Comparison of ENCODE assay signal across 20 cellular contexts in genomic region chrX:39170432-39170831, GRCh38.
DNase-seq lines count a peak whose midpoint lies in the region; ATAC-seq, FAIRE-seq and TF ChIP-seq lines count a peak whose summit lies in the region.
"Had no signal": no experiment of that assay in that cellular context is flagged by ENCODE, and none has a peak within 500 bp of the region (broad histone marks: within the 10 kb centered on the region; RNA-seq: fewer than 3 reads in every experiment).

No MANE protein-coding gene starts in this region.

- FAIRE-seq in GM12878 (lab: Jason Lieb, UNC) = no peak
- FAIRE-seq: A204.1 had no signal

- H3K9ac ChIP-seq in GM12878 (ENCODE audit: control insufficient read depth, insufficient read depth, low read length) = no peak overlapping the region

- no peaks in the 10 kb centered on the region for H3K36me3 Mint-ChIP-seq in Calu3 (ENCODE audit: insufficient read depth, unreplicated experiment)
- H3K36me3 Mint-ChIP-seq: CD4-positive, CD25-positive, alpha-beta regulatory T cell; CD8-positive, alpha-beta memory T cell had no signal

- TF ChIP-seq RAD21 in GM12878 (IDR thresholded peaks at IDR 0.05; ENCODE audit: insufficient read depth, low read depth, low read length) = no peak

- TF ChIP-seq POLR2A in GM12878 (IDR thresholded peaks at IDR 0.05; ENCODE audit: low read depth, low read length) = no peak

- H3K9me3 Mint-ChIP-seq in Calu3 (ENCODE audit: low read depth, unreplicated experiment) = no peaks in the 10 kb centered on the region

- 0 out of 4 replicates have a peak, but pooled peaks of 1 of the 2 experiments have one; percentile 22 for TF ChIP-seq EP300 in GM12878 (IDR thresholded peaks at IDR 0.05; ENCODE audit: borderline replicate concordance in 1 of 2, control insufficient read depth in 1 of 2, low read depth in 2 of 2, low read length in 2 of 2)

- H3K4me2 ChIP-seq in GM12878 (ENCODE audit: control insufficient read depth, insufficient read depth) = no peak overlapping the region

- no peak overlapping the region for H2AFZ ChIP-seq in GM12878 (ENCODE audit: control insufficient read depth, low read depth, low read length)

- H3K36me3 ChIP-seq in GM12878 (ENCODE audit: control insufficient read depth in 2 of 2, insufficient read depth in 2 of 2, low read length in 1 of 2) = no peaks in the 10 kb centered on the region
- H3K36me3 ChIP-seq: BE2C had no signal

- H3K4me3 Mint-ChIP-seq in Calu3 (ENCODE audit: low read depth, unreplicated experiment) = no peak overlapping the region
- H3K4me3 Mint-ChIP-seq: CD4-positive, CD25-positive, alpha-beta regulatory T cell; CD8-positive, alpha-beta memory T cell; H9 had no signal

- in situ Hi-C loops in GM12878 (cut with MboI) = no loop called here

- H3K27me3 ChIP-seq in GM12878 (replicated peaks in 1 of 2; ENCODE audit: control insufficient read depth in 2 of 2, insufficient read depth in 2 of 2, low read length in 1 of 2) = no peaks in the 10 kb centered on the region
- H3K27me3 ChIP-seq: BE2C had no signal

- H3K27me3 Mint-ChIP-seq in Calu3 (ENCODE audit: unreplicated experiment) = peaks cover 10% of the 10 kb centered on the region

- H3K27ac Mint-ChIP-seq in Calu3 (ENCODE audit: unreplicated experiment) = no peak overlapping the region
- H3K27ac Mint-ChIP-seq: CD4-positive, CD25-positive, alpha-beta regulatory T cell; CD8-positive, alpha-beta memory T cell; H9 had no signal

- no peak overlapping the region; the same call in 1 of the 2 replicates for H3K27ac ChIP-seq in GM12878 (ENCODE audit: control insufficient read depth, insufficient read depth)

- POLR2A ChIA-PET in GM12878 (lab: Charles Lee) = interaction anchor here (0.9 to 2.3 kb wide), 3 partner anchors 10 to 67 kb away, joined by 3 to 15 read pairs (median 4); no protein-coding TSS in a partner anchor

- RAD21 ChIA-PET in GM12878 (lab: Charles Lee; ENCODE audit: unreplicated experiment) = interaction anchor here (1.4 to 3.8 kb wide), 5 partner anchors 8 to 70 kb away, joined by 3 to 28 read pairs (median 7); no protein-coding TSS in a partner anchor

- DNase-seq in GM12878 (ENCODE audit: low read depth, low spot score) (peak; percentile 45), posterior cingulate gyrus (no peak), COR-L47 (lab: John Stamatoyannopoulos, UW) (no peak), Calu3 (no peak)
- DNase-seq: ACHN; BE2C; C1 segment of cervical spinal cord; Caco-2; CD4-positive, CD25-positive, alpha-beta regulatory T cell; CD8-positive, alpha-beta memory T cell; DMS153; DMS79; GDM1; GOT3; H9; KG1 had no signal

- H3K79me2 ChIP-seq in GM12878 (ENCODE audit: control insufficient read depth, insufficient read depth, low read length) = no peaks in the 10 kb centered on the region

- H3K4me1 ChIP-seq in GM12878 (ENCODE audit: control insufficient read depth, insufficient read depth, low read length) = peaks cover 6% of the 10 kb centered on the region; the same call in 1 of the 2 replicates
- H3K4me1 ChIP-seq: BE2C, Caco-2 had no signal

- H3K9me3 ChIP-seq in GM12878 (replicated peaks; ENCODE audit: control insufficient read depth, insufficient read depth, low read length) = no peaks in the 10 kb centered on the region; the same call in 2 of the 3 replicates
- H3K9me3 ChIP-seq: BE2C, Caco-2 had no signal

- no peak for TF ChIP-seq CTCF in GM12878 (IDR thresholded peaks at IDR 0.05 in 2 of 3, conservative IDR thresholded peaks at IDR 0.05 in 1 of 3; ENCODE audit: control insufficient read depth in 2 of 3, extremely low read depth in 1 of 3, insufficient read depth in 1 of 3, low read depth in 3 of 3, low read length in 3 of 3)
- no peak for TF ChIP-seq CTCF in Calu3 (IDR thresholded peaks at IDR 0.05; ENCODE audit: unreplicated experiment)

- H3K4me1 Mint-ChIP-seq in Calu3 (ENCODE audit: low read depth, unreplicated experiment) = no peaks in the 10 kb centered on the region
- H3K4me1 Mint-ChIP-seq: H9 had no signal

- no peak overlapping the region for H3K4me3 ChIP-seq in GM12878

- intact Hi-C loops in GM12878 (cut with micrococcal nuclease; ENCODE audit: unreplicated experiment) = loop anchor here (1.0 kb wide), 1 partner anchor 26 kb away; no protein-coding TSS in a partner anchor
- intact Hi-C loops in posterior cingulate gyrus (cut with DNase I) = no loop called here
- intact Hi-C loops in Calu3 (cut with micrococcal nuclease; ENCODE audit: unreplicated experiment) = no loop called here

- H4K20me1 ChIP-seq in GM12878 (ENCODE audit: control insufficient read depth, insufficient read depth) = no peaks in the 10 kb centered on the region

- CTCF ChIA-PET in GM12878 (lab: Yijun Ruan, JAX) = interaction anchor here (0.6 to 1.8 kb wide), 11 partner anchors 9 to 514 kb away, joined by 3 to 12 read pairs (median 5); no protein-coding TSS in a partner anchor
- CTCF ChIA-PET in Calu3 (lab: Charles Lee) = no interaction called here

- SMC1A ChIA-PET in GM12878 (lab: Charles Lee; ENCODE audit: uncharacterized antibody, unreplicated experiment) = interaction anchor here (0.5 to 4.4 kb wide), 9 partner anchors 10 to 496 kb away, joined by 3 to 36 read pairs (median 4); no protein-coding TSS in a partner anchor

- WGBS in GM12878 (ENCODE audit: insufficient coverage, insufficient replicate concordance, low lambda C conversion rate, missing lambda C conversion rate) = 19% methylated on average over 3 of the region's 3 CpGs

- BruUV-seq in GM12878 (replicated peaks; lab: Mats Ljungman, UMichigan) (no TSS peak), Calu3 (replicated peaks; lab: Mats Ljungman, UMichigan) (no TSS peak)

- peak; percentile 49 for ATAC-seq in GM18511 (IDR thresholded peaks at IDR 0.05; ENCODE audit: unreplicated experiment)
- peak; percentile 42 for ATAC-seq in HG02852 (IDR thresholded peaks at IDR 0.05; ENCODE audit: unreplicated experiment)
- peak; percentile 62 for ATAC-seq in GM12878
- ATAC-seq in GM18868 (IDR thresholded peaks at IDR 0.05; ENCODE audit: unreplicated experiment) = no peak

TF ChIP-seq in GM12878, 131 proteins besides CTCF, POLR2A, EP300 and RAD21:
- TF ChIP-seq, protein P1, sequence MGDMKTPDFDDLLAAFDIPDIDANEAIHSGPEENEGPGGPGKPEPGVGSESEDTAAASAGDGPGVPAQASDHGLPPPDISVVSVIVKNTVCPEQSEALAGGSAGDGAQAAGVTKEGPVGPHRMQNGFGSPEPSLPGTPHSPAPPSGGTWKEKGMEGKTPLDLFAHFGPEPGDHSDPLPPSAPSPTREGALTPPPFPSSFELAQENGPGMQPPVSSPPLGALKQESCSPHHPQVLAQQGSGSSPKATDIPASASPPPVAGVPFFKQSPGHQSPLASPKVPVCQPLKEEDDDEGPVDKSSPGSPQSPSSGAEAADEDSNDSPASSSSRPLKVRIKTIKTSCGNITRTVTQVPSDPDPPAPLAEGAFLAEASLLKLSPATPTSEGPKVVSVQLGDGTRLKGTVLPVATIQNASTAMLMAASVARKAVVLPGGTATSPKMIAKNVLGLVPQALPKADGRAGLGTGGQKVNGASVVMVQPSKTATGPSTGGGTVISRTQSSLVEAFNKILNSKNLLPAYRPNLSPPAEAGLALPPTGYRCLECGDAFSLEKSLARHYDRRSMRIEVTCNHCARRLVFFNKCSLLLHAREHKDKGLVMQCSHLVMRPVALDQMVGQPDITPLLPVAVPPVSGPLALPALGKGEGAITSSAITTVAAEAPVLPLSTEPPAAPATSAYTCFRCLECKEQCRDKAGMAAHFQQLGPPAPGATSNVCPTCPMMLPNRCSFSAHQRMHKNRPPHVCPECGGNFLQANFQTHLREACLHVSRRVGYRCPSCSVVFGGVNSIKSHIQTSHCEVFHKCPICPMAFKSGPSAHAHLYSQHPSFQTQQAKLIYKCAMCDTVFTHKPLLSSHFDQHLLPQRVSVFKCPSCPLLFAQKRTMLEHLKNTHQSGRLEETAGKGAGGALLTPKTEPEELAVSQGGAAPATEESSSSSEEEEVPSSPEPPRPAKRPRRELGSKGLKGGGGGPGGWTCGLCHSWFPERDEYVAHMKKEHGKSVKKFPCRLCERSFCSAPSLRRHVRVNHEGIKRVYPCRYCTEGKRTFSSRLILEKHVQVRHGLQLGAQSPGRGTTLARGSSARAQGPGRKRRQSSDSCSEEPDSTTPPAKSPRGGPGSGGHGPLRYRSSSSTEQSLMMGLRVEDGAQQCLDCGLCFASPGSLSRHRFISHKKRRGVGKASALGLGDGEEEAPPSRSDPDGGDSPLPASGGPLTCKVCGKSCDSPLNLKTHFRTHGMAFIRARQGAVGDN (IDR thresholded peaks at IDR 0.05) = peak; percentile 76
- no peak for TF ChIP-seq CHD2 (IDR thresholded peaks at IDR 0.05; ENCODE audit: borderline replicate concordance, low read depth, low read length)
